1 cellular context compared by ENCODE assay signal in genomic region chr9:129162901-129163670, GRCh38.
TF ChIP-seq lines count a peak whose summit lies in the region.

No MANE protein-coding gene starts in this region.

TF ChIP-seq in HepG2, 621 proteins besides CTCF, POLR2A, EP300 and RAD21:
- TF ChIP-seq SIN3A (IDR thresholded peaks at IDR 0.05; ENCODE audit: borderline replicate concordance, low read depth, low read length), result no peak
- no peak for TF ChIP-seq RELA (CRISPR knock-in tag; IDR thresholded peaks at IDR 0.05)
- 0 out of 2 replicates have a peak, but pooled peaks have one; percentile 4 for TF ChIP-seq CEBPG (CRISPR knock-in tag; IDR thresholded peaks at IDR 0.05)
- TF ChIP-seq MAFK (conservative IDR thresholded peaks at IDR 0.05 in 1 of 2, IDR thresholded peaks at IDR 0.05 in 1 of 2; ENCODE audit: low read length in 2 of 2), result peak in 1 of 2 experiments; percentile 24; a peak in 2 of 4 replicates
- no peak for TF ChIP-seq SP4 (CRISPR knock-in tag; IDR thresholded peaks at IDR 0.05)
- no peak for TF ChIP-seq ETV5 (CRISPR knock-in tag; IDR thresholded peaks at IDR 0.05; ENCODE audit: borderline replicate concordance)
- no peak for TF ChIP-seq FOXA1 (IDR thresholded peaks at IDR 0.05)
- no peak for TF ChIP-seq FOXA1 (CRISPR knock-in tag; IDR thresholded peaks at IDR 0.05)
- no peak for TF ChIP-seq ISL2 (CRISPR knock-in tag; IDR thresholded peaks at IDR 0.05)
- TF ChIP-seq MZF1 (CRISPR knock-in tag; IDR thresholded peaks at IDR 0.05; ENCODE audit: borderline replicate concordance), result no peak
- TF ChIP-seq CEBPB (IDR thresholded peaks at IDR 0.05; ENCODE audit: borderline replicate concordance, low read depth, low read length), result peak; percentile 47
